Comparison of ENCODE assay signal across 24 cellular contexts in the genomic region with DNA sequence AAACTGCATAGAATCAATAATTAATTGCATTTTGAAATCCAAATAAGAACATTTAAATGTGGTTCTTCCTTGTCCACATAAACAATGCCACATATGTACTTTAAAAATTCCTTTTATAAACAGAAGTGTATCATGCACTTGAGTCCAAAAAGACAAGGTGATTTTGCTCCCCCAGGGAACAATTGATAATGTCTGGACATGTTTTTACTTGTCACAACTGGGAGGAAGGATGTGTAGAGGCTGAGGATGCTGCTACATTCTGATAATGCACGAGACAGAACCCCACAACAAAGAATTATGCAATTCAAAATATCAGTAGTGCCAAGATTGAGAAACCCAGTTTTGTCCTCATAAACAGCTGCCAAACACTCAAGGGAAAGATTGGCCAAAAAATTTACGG.
"Had no signal": no experiment of that assay in that cellular context is flagged by ENCODE, and none has a peak within 500 bp of the region (broad histone marks: within the 10 kb centered on the region; RNA-seq: fewer than 3 reads in every experiment).

No MANE protein-coding gene starts in this region.

- H3K36me3 Mint-ChIP-seq: activated CD4-positive, alpha-beta memory T cell treated with anti-CD3 and anti-CD28 coated beads for 36 hours; activated naive CD4-positive, alpha-beta T cell treated with anti-CD3 and anti-CD28 coated beads, Interleukin-2, amount 10 ng/mL, durations not matched to agents 7 days and 5 days; activated naive CD8-positive, alpha-beta T cell treated with anti-CD3 and anti-CD28 coated beads, Interleukin-2, amount 10 ng/mL, durations not matched to agents 7 days and 5 days had no signal

- H3K27ac Mint-ChIP-seq: activated CD4-positive, alpha-beta memory T cell treated with anti-CD3 and anti-CD28 coated beads for 36 hours; activated naive CD4-positive, alpha-beta T cell treated with anti-CD3 and anti-CD28 coated beads, Interleukin-2, amount 10 ng/mL, durations not matched to agents 7 days and 5 days; activated naive CD8-positive, alpha-beta T cell treated with anti-CD3 and anti-CD28 coated beads, Interleukin-2, amount 10 ng/mL, durations not matched to agents 7 days and 5 days; activated T-helper 1 cell treated with anti-CD3 and anti-CD28 coated beads, Interleukin-12 subunit alpha, Interleukin-12 subunit beta, Interleukin-2, Interleukin-4 antibody, amounts not matched to agents 30 ng/mL and 10 ng/mL and 1 ng/mL, durations not matched to agents 14 hours and 24 hours and 36 hours; nephron; progenitor cell of endocrine pancreas had no signal

- H3K79me2 ChIP-seq: hepatocyte had no signal

- H3K27ac ChIP-seq: gastroesophageal sphincter, hepatocyte, neutrophil, right lobe of liver, transverse colon, WERI-Rb-1 had no signal

- H3K27me3 ChIP-seq: gastroesophageal sphincter, hepatocyte, neutrophil, right lobe of liver, transverse colon had no signal

- H3K4me3 ChIP-seq: gastroesophageal sphincter, hepatocyte, right lobe of liver, transverse colon had no signal

- H3K36me3 ChIP-seq: gastroesophageal sphincter, neutrophil, right lobe of liver, transverse colon, WERI-Rb-1 had no signal

- H2AFZ ChIP-seq: hepatocyte had no signal

- H3K27me3 Mint-ChIP-seq: activated CD4-positive, alpha-beta memory T cell treated with anti-CD3 and anti-CD28 coated beads for 36 hours; activated naive CD4-positive, alpha-beta T cell treated with anti-CD3 and anti-CD28 coated beads, Interleukin-2, amount 10 ng/mL, durations not matched to agents 7 days and 5 days; activated naive CD8-positive, alpha-beta T cell treated with anti-CD3 and anti-CD28 coated beads, Interleukin-2, amount 10 ng/mL, durations not matched to agents 7 days and 5 days; central memory CD8-positive, alpha-beta T cell had no signal

- H3K4me1 ChIP-seq: gastroesophageal sphincter, right lobe of liver, transverse colon had no signal

- H3K4me1 Mint-ChIP-seq: activated naive CD4-positive, alpha-beta T cell treated with anti-CD3 and anti-CD28 coated beads, Interleukin-2, amount 10 ng/mL, durations not matched to agents 7 days and 5 days; activated naive CD8-positive, alpha-beta T cell treated with anti-CD3 and anti-CD28 coated beads, Interleukin-2, amount 10 ng/mL, durations not matched to agents 7 days and 5 days; central memory CD8-positive, alpha-beta T cell; nephron had no signal

- H3K4me2 ChIP-seq: hepatocyte had no signal

- H3K4me3 Mint-ChIP-seq: activated CD4-positive, alpha-beta memory T cell treated with anti-CD3 and anti-CD28 coated beads for 36 hours; activated naive CD4-positive, alpha-beta T cell treated with anti-CD3 and anti-CD28 coated beads, Interleukin-2, amount 10 ng/mL, durations not matched to agents 7 days and 5 days; activated naive CD8-positive, alpha-beta T cell treated with anti-CD3 and anti-CD28 coated beads, Interleukin-2, amount 10 ng/mL, durations not matched to agents 7 days and 5 days; activated T-helper 1 cell treated with anti-CD3 and anti-CD28 coated beads, Interleukin-12 subunit alpha, Interleukin-12 subunit beta, Interleukin-2, Interleukin-4 antibody, amounts not matched to agents 30 ng/mL and 10 ng/mL and 1 ng/mL, durations not matched to agents 14 hours and 24 hours and 36 hours; central memory CD8-positive, alpha-beta T cell; nephron had no signal

- H3K9me3 Mint-ChIP-seq: activated CD4-positive, alpha-beta memory T cell treated with anti-CD3 and anti-CD28 coated beads for 36 hours; activated T-helper 1 cell treated with anti-CD3 and anti-CD28 coated beads, Interleukin-12 subunit alpha, Interleukin-12 subunit beta, Interleukin-2, Interleukin-4 antibody, amounts not matched to agents 30 ng/mL and 10 ng/mL and 1 ng/mL, durations not matched to agents 14 hours and 24 hours and 36 hours; nephron had no signal

- H3K9me3 ChIP-seq: gastroesophageal sphincter, neutrophil, right lobe of liver, transverse colon had no signal

- DNase-seq: activated CD4-positive, alpha-beta memory T cell treated with anti-CD3 and anti-CD28 coated beads for 36 hours; activated CD4-positive, alpha-beta T cell treated with anti-CD3 and anti-CD28 coated beads for 48 hours; activated CD8-positive, alpha-beta memory T cell treated with anti-CD3 and anti-CD28 coated beads, Interleukin-2, amount 50 U/mL, for 4 hours; activated effector memory CD4-positive, alpha-beta T cell treated with anti-CD3 and anti-CD28 coated beads, Interleukin-2, amount 50 U/mL, for 16 hours; activated naive CD4-positive, alpha-beta T cell treated with anti-CD3 and anti-CD28 coated beads, Interleukin-2, amount 10 ng/mL, durations not matched to agents 7 days and 5 days; activated naive CD8-positive, alpha-beta T cell treated with anti-CD3 and anti-CD28 coated beads, Interleukin-2, amount 10 ng/mL, durations not matched to agents 7 days and 5 days; activated T-cell treated with anti-CD3 and anti-CD28 coated beads, Interleukin-2, amount 50 U/mL, for 1 hour; dermis blood vessel endothelial cell; effector CD4-positive, alpha-beta T cell; left cardiac atrium; mammary epithelial cell; right lobe of liver; stimulated activated CD4-positive, alpha-beta T cell treated with anti-CD3 and anti-CD28 coated beads, Interleukin-2, amount 100 ng/mL, for 48 hours; stimulated activated naive CD4-positive, alpha-beta T cell treated with Interleukin-2 at 50 U/mL for 16 hours; T1000; transverse colon; WERI-Rb-1 had no signal
